ENCODE assay signal across 2 cellular contexts in the genomic region with DNA sequence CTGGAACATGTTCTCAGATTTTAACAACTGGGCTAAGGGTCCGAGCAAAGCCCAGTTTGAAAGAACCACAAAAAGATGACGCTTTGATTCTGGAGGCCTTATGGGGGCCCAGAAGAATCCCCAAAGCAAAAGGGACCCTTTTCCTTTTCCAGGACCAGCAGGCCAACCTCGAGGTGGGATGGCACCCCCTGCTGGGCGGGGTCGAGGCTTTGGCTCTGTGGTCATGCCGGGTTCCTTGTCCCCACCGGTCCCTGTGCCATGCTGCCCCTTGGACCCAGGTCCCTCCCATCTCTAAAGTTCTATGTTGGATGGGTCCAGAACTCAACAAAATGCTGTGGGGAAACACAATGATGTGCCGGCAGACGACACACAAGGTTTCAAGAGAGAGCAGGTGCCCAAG.
TF ChIP-seq lines count a peak whose summit lies in the region.

No MANE protein-coding gene starts in this region.

TF ChIP-seq in SK-N-SH, 30 proteins besides CTCF, POLR2A, EP300 and RAD21 (continued from another document):
- TF ChIP-seq, protein P1, sequence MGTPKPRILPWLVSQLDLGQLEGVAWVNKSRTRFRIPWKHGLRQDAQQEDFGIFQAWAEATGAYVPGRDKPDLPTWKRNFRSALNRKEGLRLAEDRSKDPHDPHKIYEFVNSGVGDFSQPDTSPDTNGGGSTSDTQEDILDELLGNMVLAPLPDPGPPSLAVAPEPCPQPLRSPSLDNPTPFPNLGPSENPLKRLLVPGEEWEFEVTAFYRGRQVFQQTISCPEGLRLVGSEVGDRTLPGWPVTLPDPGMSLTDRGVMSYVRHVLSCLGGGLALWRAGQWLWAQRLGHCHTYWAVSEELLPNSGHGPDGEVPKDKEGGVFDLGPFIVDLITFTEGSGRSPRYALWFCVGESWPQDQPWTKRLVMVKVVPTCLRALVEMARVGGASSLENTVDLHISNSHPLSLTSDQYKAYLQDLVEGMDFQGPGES (IDR thresholded peaks at IDR 0.05; ENCODE audit: low read depth, low read length), result no peak
- no peak for TF ChIP-seq SMC3 (IDR thresholded peaks at IDR 0.05; ENCODE audit: low read depth, low read length)
- TF ChIP-seq, protein P2, sequence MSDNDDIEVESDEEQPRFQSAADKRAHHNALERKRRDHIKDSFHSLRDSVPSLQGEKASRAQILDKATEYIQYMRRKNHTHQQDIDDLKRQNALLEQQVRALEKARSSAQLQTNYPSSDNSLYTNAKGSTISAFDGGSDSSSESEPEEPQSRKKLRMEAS (IDR thresholded peaks at IDR 0.05; ENCODE audit: low read depth), result no peak
- no peak for TF ChIP-seq POLR2AphosphoS5 (IDR thresholded peaks at IDR 0.05; ENCODE audit: low read depth, low read length)
- TF ChIP-seq, protein P3, sequence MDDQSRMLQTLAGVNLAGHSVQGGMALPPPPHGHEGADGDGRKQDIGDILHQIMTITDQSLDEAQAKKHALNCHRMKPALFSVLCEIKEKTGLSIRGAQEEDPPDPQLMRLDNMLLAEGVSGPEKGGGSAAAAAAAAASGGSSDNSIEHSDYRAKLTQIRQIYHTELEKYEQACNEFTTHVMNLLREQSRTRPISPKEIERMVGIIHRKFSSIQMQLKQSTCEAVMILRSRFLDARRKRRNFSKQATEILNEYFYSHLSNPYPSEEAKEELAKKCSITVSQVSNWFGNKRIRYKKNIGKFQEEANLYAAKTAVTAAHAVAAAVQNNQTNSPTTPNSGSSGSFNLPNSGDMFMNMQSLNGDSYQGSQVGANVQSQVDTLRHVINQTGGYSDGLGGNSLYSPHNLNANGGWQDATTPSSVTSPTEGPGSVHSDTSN (IDR thresholded peaks at IDR 0.05), result no peak
- no peak for TF ChIP-seq GATA2 (CRISPR knock-in tag; IDR thresholded peaks at IDR 0.05)
- no peak for TF ChIP-seq TAF1 (IDR thresholded peaks at IDR 0.05; ENCODE audit: borderline replicate concordance, low read depth, low read length)
- TF ChIP-seq FOXJ3 (CRISPR knock-in tag; IDR thresholded peaks at IDR 0.05), result no peak
- no peak for TF ChIP-seq GABPA (IDR thresholded peaks at IDR 0.05; ENCODE audit: low read depth)

TF ChIP-seq in SK-N-SH treated with all-trans-retinoic acid at 6 μM for 48 hours, 23 proteins besides CTCF, POLR2A, EP300 and RAD21:
- TF ChIP-seq, protein P4, sequence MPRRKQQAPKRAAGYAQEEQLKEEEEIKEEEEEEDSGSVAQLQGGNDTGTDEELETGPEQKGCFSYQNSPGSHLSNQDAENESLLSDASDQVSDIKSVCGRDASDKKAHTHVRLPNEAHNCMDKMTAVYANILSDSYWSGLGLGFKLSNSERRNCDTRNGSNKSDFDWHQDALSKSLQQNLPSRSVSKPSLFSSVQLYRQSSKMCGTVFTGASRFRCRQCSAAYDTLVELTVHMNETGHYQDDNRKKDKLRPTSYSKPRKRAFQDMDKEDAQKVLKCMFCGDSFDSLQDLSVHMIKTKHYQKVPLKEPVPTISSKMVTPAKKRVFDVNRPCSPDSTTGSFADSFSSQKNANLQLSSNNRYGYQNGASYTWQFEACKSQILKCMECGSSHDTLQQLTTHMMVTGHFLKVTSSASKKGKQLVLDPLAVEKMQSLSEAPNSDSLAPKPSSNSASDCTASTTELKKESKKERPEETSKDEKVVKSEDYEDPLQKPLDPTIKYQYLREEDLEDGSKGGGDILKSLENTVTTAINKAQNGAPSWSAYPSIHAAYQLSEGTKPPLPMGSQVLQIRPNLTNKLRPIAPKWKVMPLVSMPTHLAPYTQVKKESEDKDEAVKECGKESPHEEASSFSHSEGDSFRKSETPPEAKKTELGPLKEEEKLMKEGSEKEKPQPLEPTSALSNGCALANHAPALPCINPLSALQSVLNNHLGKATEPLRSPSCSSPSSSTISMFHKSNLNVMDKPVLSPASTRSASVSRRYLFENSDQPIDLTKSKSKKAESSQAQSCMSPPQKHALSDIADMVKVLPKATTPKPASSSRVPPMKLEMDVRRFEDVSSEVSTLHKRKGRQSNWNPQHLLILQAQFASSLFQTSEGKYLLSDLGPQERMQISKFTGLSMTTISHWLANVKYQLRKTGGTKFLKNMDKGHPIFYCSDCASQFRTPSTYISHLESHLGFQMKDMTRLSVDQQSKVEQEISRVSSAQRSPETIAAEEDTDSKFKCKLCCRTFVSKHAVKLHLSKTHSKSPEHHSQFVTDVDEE (CRISPR knock-in tag; IDR thresholded peaks at IDR 0.05), result no peak
- TF ChIP-seq, protein P5, sequence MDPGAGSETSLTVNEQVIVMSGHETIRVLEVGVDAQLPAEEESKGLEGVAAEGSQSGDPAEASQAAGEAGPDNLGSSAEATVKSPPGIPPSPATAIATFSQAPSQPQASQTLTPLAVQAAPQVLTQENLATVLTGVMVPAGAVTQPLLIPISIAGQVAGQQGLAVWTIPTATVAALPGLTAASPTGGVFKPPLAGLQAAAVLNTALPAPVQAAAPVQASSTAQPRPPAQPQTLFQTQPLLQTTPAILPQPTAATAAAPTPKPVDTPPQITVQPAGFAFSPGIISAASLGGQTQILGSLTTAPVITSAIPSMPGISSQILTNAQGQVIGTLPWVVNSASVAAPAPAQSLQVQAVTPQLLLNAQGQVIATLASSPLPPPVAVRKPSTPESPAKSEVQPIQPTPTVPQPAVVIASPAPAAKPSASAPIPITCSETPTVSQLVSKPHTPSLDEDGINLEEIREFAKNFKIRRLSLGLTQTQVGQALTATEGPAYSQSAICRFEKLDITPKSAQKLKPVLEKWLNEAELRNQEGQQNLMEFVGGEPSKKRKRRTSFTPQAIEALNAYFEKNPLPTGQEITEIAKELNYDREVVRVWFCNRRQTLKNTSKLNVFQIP (CRISPR knock-in tag; IDR thresholded peaks at IDR 0.05; ENCODE audit: borderline replicate concordance, low read depth), result no peak
- no peak for TF ChIP-seq TOX (CRISPR knock-in tag; IDR thresholded peaks at IDR 0.05; ENCODE audit: borderline replicate concordance)
- TF ChIP-seq ZNF8 (CRISPR knock-in tag; IDR thresholded peaks at IDR 0.05), result no peak
- no peak for TF ChIP-seq SNAI2 (CRISPR knock-in tag; IDR thresholded peaks at IDR 0.05)
- TF ChIP-seq TCF4 (CRISPR knock-in tag; IDR thresholded peaks at IDR 0.05; ENCODE audit: borderline replicate concordance), result no peak
TF ChIP-seq in SK-N-SH treated with all-trans-retinoic acid at 6 μM for 48 hours: peak in this region for 0.
